Comparison of ENCODE assay signal across 7 cellular contexts in genomic region chr4:163558539-163559044, GRCh38.
DNase-seq lines count a peak whose midpoint lies in the region; ATAC-seq lines count a peak whose summit lies in the region.

No MANE protein-coding gene starts in this region.

- peaks cover 6% of the 10 kb centered on the region for H3K27me3 Mint-ChIP-seq in T-helper 2 cell treated with Interferon-gamma antibody and Interleukin-4, amounts not matched to agents 5 μg/mL and 100 μg/mL, for 36 hours (ENCODE audit: low read depth)
- H3K27me3 Mint-ChIP-seq in naive B cell, result no peaks in the 10 kb centered on the region

- peak overlapping the region; percentile 62 for H3K27ac Mint-ChIP-seq in T-helper 2 cell treated with Interferon-gamma antibody and Interleukin-4, amounts not matched to agents 5 μg/mL and 100 μg/mL, for 36 hours
- peak overlapping the region; percentile 92 to 99 (median 95) for H3K27ac Mint-ChIP-seq in naive B cell

- peak overlapping the region; percentile 63 for H3K4me3 Mint-ChIP-seq in T-helper 2 cell treated with Interferon-gamma antibody and Interleukin-4, amounts not matched to agents 5 μg/mL and 100 μg/mL, for 36 hours
- peak overlapping the region; percentile 37 to 86 (median 83) for H3K4me3 Mint-ChIP-seq in naive B cell

- H3K36me3 Mint-ChIP-seq in T-helper 2 cell treated with Interferon-gamma antibody and Interleukin-4, amounts not matched to agents 5 μg/mL and 100 μg/mL, for 36 hours (ENCODE audit: low read depth), result peaks cover 4% of the 10 kb centered on the region
- H3K36me3 Mint-ChIP-seq in naive B cell, result peaks cover 56 to 62% of the 10 kb centered on the region in 2 donors

- peaks cover 20% of the 10 kb centered on the region for H3K4me1 Mint-ChIP-seq in T-helper 2 cell treated with Interferon-gamma antibody and Interleukin-4, amounts not matched to agents 5 μg/mL and 100 μg/mL, for 36 hours (ENCODE audit: low read depth)
- H3K4me1 Mint-ChIP-seq in naive B cell, result peaks cover 59 to 68% (median 60%) of the 10 kb centered on the region in 3 donors

- no peak for DNase-seq in T-helper 2 cell treated with Interferon-gamma antibody and Interleukin-4, amounts not matched to agents 5 μg/mL and 100 μg/mL, for 36 hours (ENCODE audit: low spot score)
- DNase-seq in naive B cell, result peak; percentile 63
- no peak for DNase-seq in NCI-H2196 treated with DMSO at 0.1 percent for 48 hours (lab: John Stamatoyannopoulos, UW; ENCODE audit: unreplicated experiment)
- DNase-seq in NCI-H345 treated with DMSO at 0.1 percent for 48 hours (lab: John Stamatoyannopoulos, UW; ENCODE audit: unreplicated experiment), result no peak
- DNase-seq in SHP77 (lab: John Stamatoyannopoulos, UW), result no peak

- H3K9me3 Mint-ChIP-seq in T-helper 2 cell treated with Interferon-gamma antibody and Interleukin-4, amounts not matched to agents 5 μg/mL and 100 μg/mL, for 36 hours, result no peaks in the 10 kb centered on the region
- peaks cover 7 to 39% (median 31%) of the 10 kb centered on the region in 7 donors for H3K9me3 Mint-ChIP-seq in naive B cell

- ATAC-seq in GM19023 (IDR thresholded peaks at IDR 0.05; ENCODE audit: unreplicated experiment) (peak; percentile 60), HG02852 (IDR thresholded peaks at IDR 0.05; ENCODE audit: unreplicated experiment) (peak; percentile 64), naive B cell (ENCODE audit: low read depth in 2 of 2) (peak; percentile 82 to 88)
